ENCODE assay signal across 25 cellular contexts in the genomic region with DNA sequence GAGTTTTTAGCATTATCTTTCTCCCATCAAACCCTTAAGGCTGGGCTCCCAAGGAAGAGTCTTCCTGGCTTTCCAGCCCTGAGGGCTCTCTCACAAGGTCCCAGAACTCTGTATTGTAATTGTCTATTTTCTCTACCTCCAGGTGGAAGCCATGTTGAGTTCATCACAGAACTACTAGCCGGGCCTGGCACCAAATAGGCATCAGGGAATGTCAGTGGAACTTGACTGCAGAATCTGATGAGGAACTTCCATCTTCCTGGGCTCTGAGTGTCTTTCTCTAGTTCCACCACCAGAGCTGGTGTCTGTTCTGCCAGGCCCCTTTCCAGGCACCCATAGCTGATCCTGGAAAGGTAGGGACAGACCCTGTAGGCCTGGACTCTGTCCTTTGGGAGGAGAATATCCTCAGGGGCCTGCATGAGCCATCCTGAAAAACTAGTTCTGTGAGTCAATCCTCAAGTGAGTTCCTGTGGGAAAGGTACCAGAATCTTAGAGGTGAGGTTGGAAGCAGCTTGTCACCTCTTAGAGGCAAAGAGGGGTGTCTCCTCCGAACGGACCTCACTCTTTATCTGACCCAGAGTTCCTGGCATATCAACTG. TPM values are rescaled to one million over a fixed set of nuclear protein-coding genes. Genes with fewer than 3 reads are reported as not detected.
DNase-seq lines count a peak whose midpoint lies in the region; ATAC-seq and TF ChIP-seq lines count a peak whose summit lies in the region.
"Had no signal": no experiment of that assay in that cellular context is flagged by ENCODE, and none has a peak within 500 bp of the region (broad histone marks: within the 10 kb centered on the region; RNA-seq: fewer than 3 reads in every experiment).

No MANE protein-coding gene starts in this region.

- no peak overlapping the region for H3K4me2 ChIP-seq in GM23338

- no peaks in the 10 kb centered on the region for H3K36me3 ChIP-seq in GM23338 (ENCODE audit: insufficient read depth)
- H3K36me3 ChIP-seq: SJSA1, vagina had no signal

- POLR2A ChIA-PET in RWPE1 (lab: Yijun Ruan, JAX; ENCODE audit: low non-redundant PET) = interaction anchor here (0.9 kb wide), 1 partner anchor 12 kb away, joined by 6 read pairs; no protein-coding TSS in a partner anchor
- POLR2A ChIA-PET in activated CD8-positive, alpha-beta T cell treated with anti-CD3 and anti-CD28 coated beads for 36 hours (lab: Charles Lee) = interaction anchor here (1.4 kb wide), 2 partner anchors 11 to 12 kb away, joined by 4 read pairs; a partner anchor contains a TSS

- no peaks in the 10 kb centered on the region for H3K27me3 ChIP-seq in GM23338 (ENCODE audit: insufficient read depth)
- H3K27me3 ChIP-seq: SJSA1, vagina had no signal

- H3K4me3 Mint-ChIP-seq in GM23338 (no peak overlapping the region), type B pancreatic cell (no peak overlapping the region)
- no peak overlapping the region for H3K4me3 Mint-ChIP-seq in activated CD8-positive, alpha-beta T cell treated with anti-CD3 and anti-CD28 coated beads for 36 hours
- no peak overlapping the region for H3K4me3 Mint-ChIP-seq in activated T-cell treated with anti-CD3 and anti-CD28 coated beads, Interleukin-2, amount 50 U/mL, for 24 hours
- H3K4me3 Mint-ChIP-seq: activated naive CD8-positive, alpha-beta T cell treated with anti-CD3 and anti-CD28 coated beads, Interleukin-2, amount 10 ng/mL, durations not matched to agents 7 days and 5 days; CD8-positive, alpha-beta memory T cell; naive thymus-derived CD8-positive, alpha-beta T cell; T-helper 17 cell had no signal

- no peak overlapping the region for H3K4me3 ChIP-seq in GM23338
- H3K4me3 ChIP-seq: SJSA1, vagina had no signal

- H3K27ac ChIP-seq in GM23338 (ENCODE audit: low read depth) (no peak overlapping the region), RWPE1 (peak overlapping the region; percentile 51)
- H3K27ac ChIP-seq: SJSA1, vagina, VCaP had no signal

- DNase-seq in GM23338 (ENCODE audit: low spot score) (no peak), RWPE1 (ENCODE audit: low spot score) (peak; percentile 86), type B pancreatic cell (ENCODE audit: extremely low spot score, unreplicated experiment) (no peak), SHP77 (lab: John Stamatoyannopoulos, UW) (no peak)
- DNase-seq in activated CD8-positive, alpha-beta T cell treated with anti-CD3 and anti-CD28 coated beads for 36 hours = no peak
- DNase-seq in activated T-cell treated with anti-CD3 and anti-CD28 coated beads, Interleukin-2, amount 50 U/mL, for 24 hours = no peak
- DNase-seq: activated CD4-positive, alpha-beta T cell treated with anti-CD3 and anti-CD28 coated beads, Interleukin-2, amount 50 U/mL, for 1 hour; activated CD8-positive, alpha-beta memory T cell treated with anti-CD3 and anti-CD28 coated beads, Interleukin-2, amount 50 U/mL, for 4 hours; activated effector memory CD4-positive, alpha-beta T cell treated with Interleukin-2 at 50 U/mL for 16 hours; activated naive CD8-positive, alpha-beta T cell treated with anti-CD3 and anti-CD28 coated beads, Interleukin-2, amount 10 ng/mL, durations not matched to agents 7 days and 5 days; CD8-positive, alpha-beta memory T cell; cerebellar nuclear complex; DMS79 treated with DMSO at 0.1 percent for 48 hours; effector CD4-positive, alpha-beta T cell; kidney glomerular epithelial cell; mesenchymal stem cell; naive thymus-derived CD8-positive, alpha-beta T cell; NCI-H2081 treated with DMSO at 0.1 percent for 48 hours; OCI-M1; substantia nigra; T-helper 17 cell had no signal

- no peaks in the 10 kb centered on the region for H3K79me2 ChIP-seq in GM23338 (replicated peaks; ENCODE audit: insufficient read depth)

- H3K9me2 ChIP-seq in GM23338 (ENCODE audit: insufficient read depth) = 0 out of 2 replicates have a peak, but pooled peaks cover 5% of the 10 kb centered on the region

- CTCF ChIA-PET in RWPE1 (lab: Yijun Ruan, JAX) = interaction anchor here (0.5 to 1.2 kb wide), 3 partner anchors 55 to 396 kb away, joined by 3 to 4 read pairs (median 3); a partner anchor contains a TSS
- CTCF ChIA-PET in activated CD8-positive, alpha-beta T cell treated with anti-CD3 and anti-CD28 coated beads for 36 hours (lab: Charles Lee) = interaction anchor here (0.7 to 2.0 kb wide), 5 partner anchors 26 to 77 kb away, joined by 3 to 8 read pairs (median 3); no protein-coding TSS in a partner anchor

- peaks cover 4% of the 10 kb centered on the region; the same call in 2 of the 3 replicates for H3K4me1 Mint-ChIP-seq in GM23338
- peaks cover 7% of the 10 kb centered on the region for H3K4me1 Mint-ChIP-seq in type B pancreatic cell (ENCODE audit: unreplicated experiment)
- peaks cover 5% of the 10 kb centered on the region for H3K4me1 Mint-ChIP-seq in activated CD8-positive, alpha-beta T cell treated with anti-CD3 and anti-CD28 coated beads for 36 hours (ENCODE audit: low read depth)
- peaks cover 5% of the 10 kb centered on the region for H3K4me1 Mint-ChIP-seq in activated T-cell treated with anti-CD3 and anti-CD28 coated beads, Interleukin-2, amount 50 U/mL, for 24 hours (ENCODE audit: low read depth)

- H3K4me1 ChIP-seq in GM23338 (ENCODE audit: insufficient read depth) = no peaks in the 10 kb centered on the region

- H3K9me3 Mint-ChIP-seq in GM23338 (no peaks in the 10 kb centered on the region), type B pancreatic cell (peaks cover 4% of the 10 kb centered on the region)
- no peaks in the 10 kb centered on the region for H3K9me3 Mint-ChIP-seq in activated CD8-positive, alpha-beta T cell treated with anti-CD3 and anti-CD28 coated beads for 36 hours
- no peaks in the 10 kb centered on the region for H3K9me3 Mint-ChIP-seq in activated T-cell treated with anti-CD3 and anti-CD28 coated beads, Interleukin-2, amount 50 U/mL, for 24 hours
- H3K9me3 Mint-ChIP-seq: activated naive CD8-positive, alpha-beta T cell treated with anti-CD3 and anti-CD28 coated beads, Interleukin-2, amount 10 ng/mL, durations not matched to agents 7 days and 5 days; CD8-positive, alpha-beta memory T cell; naive thymus-derived CD8-positive, alpha-beta T cell had no signal

- peak; percentile 43 for ATAC-seq in GM23338
- peak; percentile 72 for ATAC-seq in esophagus mucosa
- ATAC-seq in activated CD8-positive, alpha-beta T cell treated with anti-CD3 and anti-CD28 coated beads for 36 hours = no peak
- ATAC-seq: naive thymus-derived CD8-positive, alpha-beta T cell; T-helper 17 cell had no signal

- no peaks in the 10 kb centered on the region for H4K20me1 ChIP-seq in GM23338 (replicated peaks; ENCODE audit: insufficient read depth)

- H3K36me3 Mint-ChIP-seq in GM23338 (ENCODE audit: low read depth) (no peaks in the 10 kb centered on the region; the same call in 2 of the 3 replicates), type B pancreatic cell (no peaks in the 10 kb centered on the region)
- no peaks in the 10 kb centered on the region for H3K36me3 Mint-ChIP-seq in activated CD8-positive, alpha-beta T cell treated with anti-CD3 and anti-CD28 coated beads for 36 hours (ENCODE audit: low read depth)
- no peaks in the 10 kb centered on the region for H3K36me3 Mint-ChIP-seq in activated T-cell treated with anti-CD3 and anti-CD28 coated beads, Interleukin-2, amount 50 U/mL, for 24 hours (ENCODE audit: low read depth)
- H3K36me3 Mint-ChIP-seq: naive thymus-derived CD8-positive, alpha-beta T cell had no signal

- no peaks in the 10 kb centered on the region for H3F3A ChIP-seq in GM23338 (replicated peaks; ENCODE audit: low read depth)

- peaks cover 2% of the 10 kb centered on the region for H3K27me3 Mint-ChIP-seq in GM23338 (ENCODE audit: insufficient read depth, low read depth, poor library complexity)
- peaks cover 4% of the 10 kb centered on the region for H3K27me3 Mint-ChIP-seq in type B pancreatic cell
- no peaks in the 10 kb centered on the region for H3K27me3 Mint-ChIP-seq in activated CD8-positive, alpha-beta T cell treated with anti-CD3 and anti-CD28 coated beads for 36 hours
- H3K27me3 Mint-ChIP-seq in activated T-cell treated with anti-CD3 and anti-CD28 coated beads, Interleukin-2, amount 50 U/mL, for 24 hours = no peaks in the 10 kb centered on the region
- H3K27me3 Mint-ChIP-seq: naive thymus-derived CD8-positive, alpha-beta T cell had no signal

- TF ChIP-seq CTCF in GM23338 (conservative IDR thresholded peaks at IDR 0.05; ENCODE audit: low read depth in 2 of 2) = no peak
- TF ChIP-seq CTCF in RWPE1 (conservative IDR thresholded peaks at IDR 0.05; ENCODE audit: low read depth) = no peak
- TF ChIP-seq CTCF in type B pancreatic cell (conservative IDR thresholded peaks at IDR 0.05) = peak; percentile 18
- no peak for TF ChIP-seq CTCF in activated CD8-positive, alpha-beta T cell treated with anti-CD3 and anti-CD28 coated beads for 36 hours (IDR thresholded peaks at IDR 0.05)

- intact Hi-C loops in activated CD8-positive, alpha-beta T cell treated with anti-CD3 and anti-CD28 coated beads for 36 hours (cut with micrococcal nuclease) = no loop called here

- no peak overlapping the region for H2AFZ ChIP-seq in GM23338

- H3K27ac Mint-ChIP-seq in GM23338 (no peak overlapping the region), type B pancreatic cell (no peak overlapping the region)
- H3K27ac Mint-ChIP-seq in activated CD8-positive, alpha-beta T cell treated with anti-CD3 and anti-CD28 coated beads for 36 hours = no peak overlapping the region
- H3K27ac Mint-ChIP-seq in activated T-cell treated with anti-CD3 and anti-CD28 coated beads, Interleukin-2, amount 50 U/mL, for 24 hours = no peak overlapping the region
- H3K27ac Mint-ChIP-seq: activated naive CD8-positive, alpha-beta T cell treated with anti-CD3 and anti-CD28 coated beads, Interleukin-2, amount 10 ng/mL, durations not matched to agents 7 days and 5 days; CD8-positive, alpha-beta memory T cell; T-helper 17 cell had no signal

TF ChIP-seq in GM23338, 12 proteins besides CTCF, POLR2A, EP300 and RAD21 (continues in another document):
- no peak for TF ChIP-seq POLR2AphosphoS5 (IDR thresholded peaks at IDR 0.05; ENCODE audit: low read depth)
- no peak for TF ChIP-seq JUNB (IDR thresholded peaks at IDR 0.05; ENCODE audit: unreplicated experiment)
- TF ChIP-seq EZH2phosphoT487 (IDR thresholded peaks at IDR 0.05; ENCODE audit: unreplicated experiment) = no peak

RNA-seq across cellular contexts. Expression of a gene that starts 11.1 kb away (rescaled TPM):
- 57.4 and 62.4 TPM in 2 replicates for total RNA-seq in GM23338 (2014; rRNA removed; shearing (Covaris generic))
- polyA plus RNA-seq in GM23338 (2016; fragmentation: Nextera tagmentation; extraction: Ambion mirVana) = 101 and 102 TPM in 2 replicates
- total RNA-seq in esophagus mucosa = 36.6 TPM
- total RNA-seq in type B pancreatic cell (ENCODE audit: low replicate concordance) = 72.5 and 84.6 TPM in 2 replicates
- 10 to 100 TPM; 81.0 to 81.1 TPM for total RNA-seq in activated CD8-positive, alpha-beta T cell treated with anti-CD3 and anti-CD28 coated beads for 36 hours
